In genomic region chr10:121624778-121625330, GRCh38 we compare ENCODE assay signal across 22 cellular contexts. TPM values are rescaled to one million over a fixed set of nuclear protein-coding genes. Genes with fewer than 3 reads are reported as not detected.
DNase-seq lines count a peak whose midpoint lies in the region; ATAC-seq and TF ChIP-seq lines count a peak whose summit lies in the region.
"Had no signal": no experiment of that assay in that cellular context is flagged by ENCODE, and none has a peak within 500 bp of the region (broad histone marks: within the 10 kb centered on the region; RNA-seq: fewer than 3 reads in every experiment).

No MANE protein-coding gene starts in this region.

- H3K27ac ChIP-seq in esophagus (ENCODE audit: low read depth in 2 of 2, low read length in 1 of 2) (peak overlapping the region; percentile 47 to 48), spleen (no peak overlapping the region), WERI-Rb-1 (no peak overlapping the region)
- H3K27ac ChIP-seq: cardiac muscle cell, right lobe of liver had no signal

- ATAC-seq in GM21447 (IDR thresholded peaks at IDR 0.05; ENCODE audit: unreplicated experiment): no peak
- ATAC-seq: GM12878; stimulated activated effector memory CD8-positive, alpha-beta T cell treated with anti-CD3 and anti-CD28 coated beads, Interleukin-12 subunit alpha, Interleukin-12 subunit beta, amount 100 ng/mL, for 72 hours had no signal

- H3K4me3 ChIP-seq in esophagus (ENCODE audit: low read depth in 1 of 2, low read length in 2 of 2) (no peak overlapping the region), spleen (no peak overlapping the region), WERI-Rb-1 (ENCODE audit: low read depth, low read length) (no peak overlapping the region)
- H3K4me3 ChIP-seq: cardiac muscle cell, GM12878, MG63, right lobe of liver had no signal

- peak; percentile 35 for DNase-seq in DMS 273 treated with DMSO at 0.1 percent for 48 hours (lab: John Stamatoyannopoulos, UW)
- DNase-seq in NCI-H2171 treated with DMSO at 0.1 percent for 48 hours (lab: John Stamatoyannopoulos, UW): peak; percentile 74
- DNase-seq in spleen: peak; percentile 14
- DNase-seq in WERI-Rb-1: no peak
- DNase-seq in NCI-H1436 treated with DMSO at 0.1 percent for 48 hours (lab: John Stamatoyannopoulos, UW): no peak
- DNase-seq: activated gamma-delta T cell; CD4-positive, alpha-beta T cell; DMS79; MG63; naive B cell; NCI-H1930; NCI-H510A; right lobe of liver; SIG-M5; T-helper 1 cell had no signal

- H3K36me3 ChIP-seq in esophagus (ENCODE audit: control insufficient read depth in 2 of 2, insufficient read depth in 2 of 2, low read length in 1 of 2) (no peaks in the 10 kb centered on the region), spleen (no peaks in the 10 kb centered on the region), WERI-Rb-1 (no peaks in the 10 kb centered on the region)
- H3K36me3 ChIP-seq: cardiac muscle cell, MG63, right lobe of liver had no signal

- H3K9me3 ChIP-seq in esophagus (ENCODE audit: control insufficient read depth in 2 of 2, insufficient read depth in 1 of 2, low read depth in 1 of 2, low read length in 1 of 2): no peaks in the 10 kb centered on the region
- no peaks in the 10 kb centered on the region for H3K9me3 ChIP-seq in spleen
- H3K9me3 ChIP-seq in WERI-Rb-1 (ENCODE audit: severe bottlenecking): no peaks in the 10 kb centered on the region
- H3K9me3 ChIP-seq: MG63, right lobe of liver had no signal

- no peak for TF ChIP-seq POLR2A in spleen (IDR thresholded peaks at IDR 0.05)

- WGBS in esophagus, 2 donors: 31% methylated on average over 11 of the region's 11 CpGs
- WGBS in spleen, 5 donors: 76 to 86% (median 82%) methylated on average over 11 of the region's 11 CpGs

- H3K27me3 ChIP-seq in esophagus (ENCODE audit: control insufficient read depth in 1 of 2, insufficient read depth in 2 of 2, low read length in 2 of 2): no peaks in the 10 kb centered on the region
- no peaks in the 10 kb centered on the region for H3K27me3 ChIP-seq in spleen (replicated peaks in 1 of 7)
- H3K27me3 ChIP-seq in WERI-Rb-1 (ENCODE audit: insufficient read depth, low read depth, severe bottlenecking): no peaks in the 10 kb centered on the region
- H3K27me3 ChIP-seq: cardiac muscle cell, MG63, right lobe of liver had no signal

- no peak for TF ChIP-seq CTCF in spleen (IDR thresholded peaks at IDR 0.05 in 8 of 11, conservative IDR thresholded peaks at IDR 0.05 in 3 of 11)
- TF ChIP-seq CTCF in WERI-Rb-1 (IDR thresholded peaks at IDR 0.05; ENCODE audit: low read depth, low read length): no peak

- H3K4me1 ChIP-seq in esophagus (ENCODE audit: control insufficient read depth in 2 of 2, insufficient read depth in 2 of 2, low read length in 1 of 2): peaks cover 3 to 6% of the 10 kb centered on the region in 2 donors
- H3K4me1 ChIP-seq in spleen: no peaks in the 10 kb centered on the region
- H3K4me1 ChIP-seq: right lobe of liver had no signal

- intact Hi-C loops in spleen (cut with DNase I; ENCODE audit: low total_unique reads): no loop called here

RNA-seq across cellular contexts. Expression of gene FGFR2, which starts 26.6 kb away (rescaled TPM):
- polyA plus RNA-seq in esophagus (10 to 100 TPM; 10.8 to 15.4 TPM), spleen (under 1 TPM; 0.24 to 0.99 (median 0.35) TPM)
- total RNA-seq in spleen: 1 to 10 TPM in 3 of 7 donors, under 1 TPM in 4; 0.33 to 1.8 (median 0.94) TPM
- total RNA-seq: endothelial cell of umbilical vein, lung microvascular endothelial cell had no signal

Comparison
In these comparisons a context has a peak if more than half of its experiments do, and no peak if none do; other contexts are left out.
1. DNase-seq: peak in DMS 273 treated with DMSO at 0.1 percent for 48 hours (single experiment), NCI-H2171 treated with DMSO at 0.1 percent for 48 hours (single experiment) and spleen (single experiment); none in WERI-Rb-1 (single experiment) and NCI-H1436 treated with DMSO at 0.1 percent for 48 hours (single experiment).
2. H3K27ac ChIP-seq: peak in esophagus (2 of 2); none in spleen (0 of 8) and WERI-Rb-1 (single experiment).
3. RNA of gene FGFR2, which starts 26.6 kb away (polyA plus RNA-seq): 10.8 to 15.4 TPM in esophagus; 0.24 to 0.99 TPM in spleen; every median in the first group is over 4 times any median in the second.